ENCODE assay signal across 31 cellular contexts in genomic region chr16:69712277-69712676, GRCh38. TPM values are rescaled to one million over a fixed set of nuclear protein-coding genes. Genes with fewer than 3 reads are reported as not detected.
A peak's percentile ranks its signal among the peaks of the same experiment; 100 is the strongest.
DNase-seq lines count a peak whose midpoint lies in the region; ATAC-seq, FAIRE-seq and TF ChIP-seq lines count a peak whose summit lies in the region.
"Had no signal": no experiment of that assay in that cellular context is flagged by ENCODE, and none has a peak within 500 bp of the region (broad histone marks: within the 10 kb centered on the region; RNA-seq: fewer than 3 reads in every experiment).

No MANE protein-coding gene starts in this region.

- no peaks in the 10 kb centered on the region for H3K9me1 ChIP-seq in keratinocyte (ENCODE audit: control insufficient read depth, extremely low read depth, insufficient read depth, low read length)

- ATAC-seq in activated naive CD4-positive, alpha-beta T cell treated with anti-CD3 and anti-CD28 coated beads, Interleukin-2, amount 50 U/mL, for 72 hours = peak; percentile 59 to 62
- ATAC-seq: GM12878; naive thymus-derived CD4-positive, alpha-beta T cell; stimulated activated naive B cell treated with anti-CD40 and anti-IgM and Interleukin-4, amounts not matched to agents 10 μg/mL and 1 μg/mL and 100 μg/mL, for 72 hours had no signal

- H3K9ac ChIP-seq in astrocyte (ENCODE audit: low read length) (peak overlapping the region; percentile 47), keratinocyte (ENCODE audit: control insufficient read depth, extremely low read depth, insufficient read depth, low read length) (no peak overlapping the region)
- H3K9ac ChIP-seq: SK-N-SH had no signal

- no peak for FAIRE-seq in astrocyte (lab: Jason Lieb, UNC)
- no peak for FAIRE-seq in keratinocyte (lab: Jason Lieb, UNC)
- FAIRE-seq: GM12878, TTC549 had no signal

- H2AFZ ChIP-seq in astrocyte (ENCODE audit: low read depth, low read length) (no peak overlapping the region), keratinocyte (ENCODE audit: control insufficient read depth, low read length) (no peak overlapping the region)

- H3K36me3 Mint-ChIP-seq in activated naive CD4-positive, alpha-beta T cell treated with anti-CD3 and anti-CD28 coated beads, Interleukin-2, amount 50 U/mL, for 72 hours = no peaks in the 10 kb centered on the region
- peaks cover 14% of the 10 kb centered on the region for H3K36me3 Mint-ChIP-seq in astrocyte (ENCODE audit: low read depth, unreplicated experiment)

- no peak overlapping the region for H3K4me3 Mint-ChIP-seq in astrocyte (ENCODE audit: unreplicated experiment)
- H3K4me3 Mint-ChIP-seq: activated naive CD8-positive, alpha-beta T cell treated with anti-CD3 and anti-CD28 coated beads, Interleukin-2, amount 10 ng/mL, durations not matched to agents 7 days and 5 days; CD8-positive, alpha-beta memory T cell; naive thymus-derived CD4-positive, alpha-beta T cell; stimulated activated naive B cell treated with anti-CD40 and anti-IgM and Interleukin-4, amounts not matched to agents 10 μg/mL and 1 μg/mL and 100 μg/mL, for 72 hours; T-helper 1 cell treated with Interleukin-12 subunit alpha and Interleukin-12 subunit beta and Interleukin-4 antibody, amounts not matched to agents 30 μg/mL and 1 μg/mL, for 36 hours had no signal

- dilution Hi-C loops in keratinocyte (cut with MboI; ENCODE audit: extremely low pct_ligation_motif_present, low sequenced_read_pairs) = no loop called here

- H3K79me2 ChIP-seq in astrocyte (ENCODE audit: insufficient read depth, low read length) (no peaks in the 10 kb centered on the region), keratinocyte (ENCODE audit: control insufficient read depth, insufficient read depth, low read length) (no peaks in the 10 kb centered on the region)

- no peak overlapping the region for H3K4me3 ChIP-seq in astrocyte (ENCODE audit: insufficient read depth, low read depth, low read length)
- no peak overlapping the region for H3K4me3 ChIP-seq in keratinocyte (ENCODE audit: control insufficient read depth in 2 of 3, extremely low read depth in 1 of 3, insufficient read depth in 2 of 3, low read depth in 1 of 3, low read length in 3 of 3)
- no peak overlapping the region for H3K4me3 ChIP-seq in uterus
- H3K4me3 ChIP-seq: ascending aorta, GM12878, skin epidermis had no signal

- no peak for TF ChIP-seq POLR2A in uterus (IDR thresholded peaks at IDR 0.05)

- peaks cover 19% of the 10 kb centered on the region for H3K4me1 ChIP-seq in astrocyte (ENCODE audit: insufficient read depth, low read length)
- H3K4me1 ChIP-seq in keratinocyte (ENCODE audit: control insufficient read depth, extremely low read depth, insufficient read depth, low read length) = peaks cover 21% of the 10 kb centered on the region
- H3K4me1 ChIP-seq in uterus = no peaks in the 10 kb centered on the region

- peak overlapping the region in 1 of 2 donors; percentile 25 for H3K27ac Mint-ChIP-seq in activated naive CD4-positive, alpha-beta T cell treated with anti-CD3 and anti-CD28 coated beads, Interleukin-2, amount 50 U/mL, for 72 hours
- no peak overlapping the region for H3K27ac Mint-ChIP-seq in astrocyte (ENCODE audit: unreplicated experiment)
- H3K27ac Mint-ChIP-seq: activated naive CD8-positive, alpha-beta T cell treated with anti-CD3 and anti-CD28 coated beads, Interleukin-2, amount 10 ng/mL, durations not matched to agents 7 days and 5 days; activated T-helper 2 cell treated with anti-CD3 and anti-CD28 coated beads, Interferon-gamma antibody, Interleukin-2, Interleukin-4, amounts not matched to agents 10 μg/mL and 5 μg/mL and 100 μg/mL, durations not matched to agents 14 hours and 24 hours and 36 hours; stimulated activated naive B cell treated with anti-CD40 and anti-IgM and Interleukin-4, amounts not matched to agents 10 μg/mL and 1 μg/mL and 100 μg/mL, for 72 hours; T-helper 1 cell treated with Interleukin-12 subunit alpha and Interleukin-12 subunit beta and Interleukin-4 antibody, amounts not matched to agents 30 μg/mL and 1 μg/mL, for 36 hours had no signal

- H3K27me3 ChIP-seq in astrocyte (ENCODE audit: insufficient read depth, low read length) (no peaks in the 10 kb centered on the region), keratinocyte (ENCODE audit: control insufficient read depth, extremely low read depth, insufficient read depth, low read length) (no peaks in the 10 kb centered on the region), uterus (no peaks in the 10 kb centered on the region)
- H3K27me3 ChIP-seq: ascending aorta had no signal

- intact Hi-C loops in uterus (cut with DNase I; ENCODE audit: low total_unique reads) = no loop called here

- H3K9me3 Mint-ChIP-seq in activated naive CD4-positive, alpha-beta T cell treated with anti-CD3 and anti-CD28 coated beads, Interleukin-2, amount 50 U/mL, for 72 hours = no peaks in the 10 kb centered on the region
- no peaks in the 10 kb centered on the region for H3K9me3 Mint-ChIP-seq in astrocyte (ENCODE audit: unreplicated experiment)
- H3K9me3 Mint-ChIP-seq: activated naive CD8-positive, alpha-beta T cell treated with anti-CD3 and anti-CD28 coated beads, Interleukin-2, amount 10 ng/mL, durations not matched to agents 7 days and 5 days; activated T-helper 2 cell treated with anti-CD3 and anti-CD28 coated beads, Interferon-gamma antibody, Interleukin-2, Interleukin-4, amounts not matched to agents 10 μg/mL and 5 μg/mL and 100 μg/mL, durations not matched to agents 14 hours and 24 hours and 36 hours; CD8-positive, alpha-beta memory T cell; stimulated activated naive B cell treated with anti-CD40 and anti-IgM and Interleukin-4, amounts not matched to agents 10 μg/mL and 1 μg/mL and 100 μg/mL, for 72 hours; T-helper 1 cell treated with Interleukin-12 subunit alpha and Interleukin-12 subunit beta and Interleukin-4 antibody, amounts not matched to agents 30 μg/mL and 1 μg/mL, for 36 hours had no signal

- H3K9me3 ChIP-seq in astrocyte (ENCODE audit: insufficient read depth, low read depth, low read length) = no peaks in the 10 kb centered on the region
- no peaks in the 10 kb centered on the region for H3K9me3 ChIP-seq in keratinocyte (ENCODE audit: control insufficient read depth, low read depth, low read length)
- H3K9me3 ChIP-seq in uterus = no peaks in the 10 kb centered on the region
- H3K9me3 ChIP-seq: ascending aorta, SK-N-SH had no signal

- H3K4me2 ChIP-seq in astrocyte (ENCODE audit: low read length) = no peak overlapping the region
- no peak overlapping the region for H3K4me2 ChIP-seq in keratinocyte (ENCODE audit: control insufficient read depth, extremely low read depth, insufficient read depth, low read depth, low read length)
- H3K4me2 ChIP-seq: SK-N-SH had no signal

- H3K27ac ChIP-seq in astrocyte (ENCODE audit: low read depth, low read length) (no peak overlapping the region), keratinocyte (ENCODE audit: control insufficient read depth, insufficient read depth, low read length) (peak overlapping the region; percentile 62), uterus (peak overlapping the region; percentile 60 to 76)

- H3K27me3 Mint-ChIP-seq in astrocyte (ENCODE audit: low read depth, unreplicated experiment) = no peaks in the 10 kb centered on the region
- H3K27me3 Mint-ChIP-seq: activated naive CD8-positive, alpha-beta T cell treated with anti-CD3 and anti-CD28 coated beads, Interleukin-2, amount 10 ng/mL, durations not matched to agents 7 days and 5 days; CD8-positive, alpha-beta memory T cell; naive thymus-derived CD4-positive, alpha-beta T cell; stimulated activated naive B cell treated with anti-CD40 and anti-IgM and Interleukin-4, amounts not matched to agents 10 μg/mL and 1 μg/mL and 100 μg/mL, for 72 hours had no signal

- no peak for TF ChIP-seq CTCF in astrocyte (IDR thresholded peaks at IDR 0.05; ENCODE audit: insufficient read depth, low read depth, low read length)
- no peak for TF ChIP-seq CTCF in keratinocyte (optimal IDR thresholded peaks at IDR 0.05 in 1 of 3, IDR thresholded peaks at IDR 0.05 in 1 of 3, conservative IDR thresholded peaks at IDR 0.05 in 1 of 3; ENCODE audit: extremely low read depth in 1 of 3, insufficient read depth in 2 of 3, low read length in 3 of 3)
- TF ChIP-seq CTCF in uterus (IDR thresholded peaks at IDR 0.05) = no peak

- H4K20me1 ChIP-seq in astrocyte (ENCODE audit: insufficient read depth, low read length) = peaks cover 6% of the 10 kb centered on the region
- no peaks in the 10 kb centered on the region for H4K20me1 ChIP-seq in keratinocyte (ENCODE audit: control insufficient read depth, extremely low read depth, insufficient read depth, low read length)

- no peak for DNase-seq in activated naive CD4-positive, alpha-beta T cell treated with anti-CD3 and anti-CD28 coated beads, Interleukin-2, amount 50 U/mL, for 72 hours (ENCODE audit: low spot score in 2 of 2)
- no peak for DNase-seq in activated naive CD4-positive, alpha-beta T cell (lab: John Stamatoyannopoulos, UW)
- DNase-seq in astrocyte (ENCODE audit: low read depth) (no peak), keratinocyte (ENCODE audit: low read depth, low spot score) (peak; percentile 17), uterus (no peak), EL (no peak), 8988T (no peak)
- DNase-seq: activated CD4-positive, alpha-beta T cell treated with anti-CD3 and anti-CD28 coated beads, Interleukin-2, amount 50 U/mL, for 48 hours; activated naive CD8-positive, alpha-beta T cell treated with anti-CD3 and anti-CD28 coated beads, Interleukin-2, amount 10 ng/mL, durations not matched to agents 7 days and 5 days; CD8-positive, alpha-beta memory T cell; central memory CD4-positive, alpha-beta T cell; cortex of kidney; DMS 273 treated with DMSO at 0.1 percent for 48 hours; effector memory CD4-positive, alpha-beta T cell; foreskin fibroblast; H7; Kasumi-1; naive thymus-derived CD4-positive, alpha-beta T cell; NCI-H1417 treated with DMSO at 0.1 percent for 48 hours; NCI-H2081; NCI-H2227 treated with DMSO at 0.1 percent for 48 hours; NCI-H526; OCI-M1; SK-N-SH; stimulated activated naive B cell treated with anti-CD40 and anti-IgM and Interleukin-4, amounts not matched to agents 10 μg/mL and 1 μg/mL and 100 μg/mL, for 72 hours had no signal

- H3K36me3 ChIP-seq in astrocyte (ENCODE audit: insufficient read depth, low read length) (peaks cover 43% of the 10 kb centered on the region), keratinocyte (ENCODE audit: control insufficient read depth in 2 of 2, extremely low read depth in 1 of 2, insufficient read depth in 2 of 2, low read length in 2 of 2) (peaks cover 18 to 20% of the 10 kb centered on the region in 2 experiments), uterus (no peaks in the 10 kb centered on the region)

- no peaks in the 10 kb centered on the region for H3K4me1 Mint-ChIP-seq in astrocyte (ENCODE audit: low read depth, unreplicated experiment)
- H3K4me1 Mint-ChIP-seq: stimulated activated naive B cell treated with anti-CD40 and anti-IgM and Interleukin-4, amounts not matched to agents 10 μg/mL and 1 μg/mL and 100 μg/mL, for 72 hours had no signal

RNA-seq across cellular contexts. Expression of gene NQO1, which starts 14.1 kb away (rescaled TPM):
- 10 to 100 TPM; 14.4 to 17.2 TPM for total RNA-seq in activated naive CD4-positive, alpha-beta T cell treated with anti-CD3 and anti-CD28 coated beads, Interleukin-2, amount 50 U/mL, for 72 hours
- total RNA-seq in astrocyte (61.0 and 74.5 TPM in 2 replicates), uterus (10 to 100 TPM; 14.7 to 23.8 (median 19.6) TPM)
- 92.6 to 166 TPM (median 149 TPM) in 3 replicates for polyA plus RNA-seq in keratinocyte
- polyA plus RNA-seq in keratinocyte (2011; ENCODE audit: low read depth) = 26.9 TPM
- 104 and 154 TPM in 2 replicates for polyA plus RNA-seq in keratinocyte (2011; cell fraction: cytosol; rRNA removed)
- 58.9 and 72.4 TPM in 2 replicates for polyA plus RNA-seq in keratinocyte (2011; cell fraction: nucleus; rRNA removed)
- 30.4 and 143 TPM in 2 replicates for polyA plus RNA-seq in keratinocyte (2012; ENCODE audit: low replicate concordance)
- 63.0 to 77.3 TPM (median 66.5 TPM) in 3 replicates for polyA minus RNA-seq in keratinocyte
- 73.3 TPM for polyA minus RNA-seq in keratinocyte (2011; cell fraction: cytosol; rRNA and poly(A)+ RNA removed)
- 20.2 and 26.8 TPM in 2 replicates for polyA minus RNA-seq in keratinocyte (2011; cell fraction: nucleus; rRNA and poly(A)+ RNA removed)

RNA-seq across cellular contexts. Expression of gene NOB1, which starts 42.4 kb away (rescaled TPM):
- total RNA-seq in activated naive CD4-positive, alpha-beta T cell treated with anti-CD3 and anti-CD28 coated beads, Interleukin-2, amount 50 U/mL, for 72 hours = 100 to 1,000 TPM in 1 of 2 donors, 10 to 100 TPM in 1; 83.3 to 126 TPM
- 41.9 and 46.0 TPM in 2 replicates for total RNA-seq in astrocyte
- polyA plus RNA-seq in keratinocyte = 63.0 to 87.4 TPM (median 65.5 TPM) in 3 replicates
- polyA plus RNA-seq in keratinocyte (2011; ENCODE audit: low read depth) = 55.4 TPM
- 57.7 and 75.2 TPM in 2 replicates for polyA plus RNA-seq in keratinocyte (2011; cell fraction: cytosol; rRNA removed)
- 51.9 and 53.3 TPM in 2 replicates for polyA plus RNA-seq in keratinocyte (2011; cell fraction: nucleus; rRNA removed)
- polyA plus RNA-seq in keratinocyte (2012; ENCODE audit: low replicate concordance) = 55.1 and 72.7 TPM in 2 replicates
- 58.0 to 71.4 TPM (median 68.2 TPM) in 3 replicates for polyA minus RNA-seq in keratinocyte
- 84.6 TPM for polyA minus RNA-seq in keratinocyte (2011; cell fraction: cytosol; rRNA and poly(A)+ RNA removed)
- 24.4 and 30.9 TPM in 2 replicates for polyA minus RNA-seq in keratinocyte (2011; cell fraction: nucleus; rRNA and poly(A)+ RNA removed)
- 10 to 100 TPM; 15.9 to 50.5 (median 21.0) TPM for total RNA-seq in uterus

RNA-seq across cellular contexts. Expression of gene WWP2, which starts 49.9 kb away (rescaled TPM):
- 10 to 100 TPM; 48.2 to 51.9 TPM for total RNA-seq in activated naive CD4-positive, alpha-beta T cell treated with anti-CD3 and anti-CD28 coated beads, Interleukin-2, amount 50 U/mL, for 72 hours
- 26.4 and 28.7 TPM in 2 replicates for total RNA-seq in astrocyte
- polyA plus RNA-seq in keratinocyte = 3.1 to 14.8 TPM (median 6.9 TPM) in 3 replicates
- 24.1 TPM for polyA plus RNA-seq in keratinocyte (2011; ENCODE audit: low read depth)
- polyA plus RNA-seq in keratinocyte (2011; cell fraction: cytosol; rRNA removed) = 7.5 and 7.7 TPM in 2 replicates
- polyA plus RNA-seq in keratinocyte (2011; cell fraction: nucleus; rRNA removed) = 17.6 and 17.9 TPM in 2 replicates
- 11.8 and 21.7 TPM in 2 replicates for polyA plus RNA-seq in keratinocyte (2012; ENCODE audit: low replicate concordance)
- 11.0 to 45.9 TPM (median 12.3 TPM) in 3 replicates for polyA minus RNA-seq in keratinocyte
- 11.1 TPM for polyA minus RNA-seq in keratinocyte (2011; cell fraction: cytosol; rRNA and poly(A)+ RNA removed)
- 12.2 and 21.2 TPM in 2 replicates for polyA minus RNA-seq in keratinocyte (2011; cell fraction: nucleus; rRNA and poly(A)+ RNA removed)
- total RNA-seq in uterus = 10 to 100 TPM; 12.8 to 57.9 (median 32.4) TPM
